1 cellular context compared by ENCODE assay signal in genomic region chr19:1103691-1104451, GRCh38.
A peak's percentile ranks its signal among the peaks of the same experiment; 100 is the strongest.
TF ChIP-seq lines count a peak whose summit lies in the region.

A gene with protein sequence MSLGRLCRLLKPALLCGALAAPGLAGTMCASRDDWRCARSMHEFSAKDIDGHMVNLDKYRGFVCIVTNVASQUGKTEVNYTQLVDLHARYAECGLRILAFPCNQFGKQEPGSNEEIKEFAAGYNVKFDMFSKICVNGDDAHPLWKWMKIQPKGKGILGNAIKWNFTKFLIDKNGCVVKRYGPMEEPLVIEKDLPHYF (plus strand): TSS chr19:1103994. CDS start chr19:1104044, 50 bp downstream.

TF ChIP-seq in GM12878, 131 proteins besides CTCF, POLR2A, EP300 and RAD21 (continued from another document and continues in another):
- peak; percentile 79 for TF ChIP-seq CHD2 (IDR thresholded peaks at IDR 0.05; ENCODE audit: borderline replicate concordance, low read depth, low read length)
- TF ChIP-seq NFXL1 (IDR thresholded peaks at IDR 0.05; ENCODE audit: borderline replicate concordance): no peak
- TF ChIP-seq RUNX3 (IDR thresholded peaks at IDR 0.05; ENCODE audit: low read length): peak; percentile 28; the same call in 1 of the 2 replicates
- TF ChIP-seq, protein P1, sequence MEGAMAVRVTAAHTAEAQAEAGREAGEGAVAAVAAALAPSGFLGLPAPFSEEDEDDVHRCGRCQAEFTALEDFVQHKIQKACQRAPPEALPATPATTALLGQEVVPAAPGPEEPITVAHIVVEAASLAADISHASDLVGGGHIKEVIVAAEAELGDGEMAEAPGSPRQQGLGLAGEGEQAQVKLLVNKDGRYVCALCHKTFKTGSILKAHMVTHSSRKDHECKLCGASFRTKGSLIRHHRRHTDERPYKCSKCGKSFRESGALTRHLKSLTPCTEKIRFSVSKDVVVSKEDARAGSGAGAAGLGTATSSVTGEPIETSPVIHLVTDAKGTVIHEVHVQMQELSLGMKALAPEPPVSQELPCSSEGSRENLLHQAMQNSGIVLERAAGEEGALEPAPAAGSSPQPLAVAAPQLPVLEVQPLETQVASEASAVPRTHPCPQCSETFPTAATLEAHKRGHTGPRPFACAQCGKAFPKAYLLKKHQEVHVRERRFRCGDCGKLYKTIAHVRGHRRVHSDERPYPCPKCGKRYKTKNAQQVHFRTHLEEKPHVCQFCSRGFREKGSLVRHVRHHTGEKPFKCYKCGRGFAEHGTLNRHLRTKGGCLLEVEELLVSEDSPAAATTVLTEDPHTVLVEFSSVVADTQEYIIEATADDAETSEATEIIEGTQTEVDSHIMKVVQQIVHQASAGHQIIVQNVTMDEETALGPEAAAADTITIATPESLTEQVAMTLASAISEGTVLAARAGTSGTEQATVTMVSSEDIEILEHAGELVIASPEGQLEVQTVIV (IDR thresholded peaks at IDR 0.05; ENCODE audit: borderline replicate concordance, partially characterized antibody): no peak
- TF ChIP-seq NRF1 (conservative IDR thresholded peaks at IDR 0.05; ENCODE audit: low read depth, low read length): peak; percentile 38; the same call in 1 of the 2 replicates
- no peak for TF ChIP-seq BMI1 (IDR thresholded peaks at IDR 0.05; ENCODE audit: borderline replicate concordance)
- TF ChIP-seq MYC (IDR thresholded peaks at IDR 0.05; ENCODE audit: insufficient read depth, insufficient read length, insufficient replicate concordance, low read length, severe bottlenecking): no peak
- TF ChIP-seq WRNIP1 (IDR thresholded peaks at IDR 0.05; ENCODE audit: borderline replicate concordance, low read depth, low read length): no peak
- no peak for TF ChIP-seq KDM1A (IDR thresholded peaks at IDR 0.05; ENCODE audit: borderline replicate concordance)
- peak; percentile 74 for TF ChIP-seq HDAC6 (IDR thresholded peaks at IDR 0.05; ENCODE audit: unreplicated experiment)
- peak; percentile 99 for TF ChIP-seq HDGF (IDR thresholded peaks at IDR 0.05)
- TF ChIP-seq ZSCAN29 (IDR thresholded peaks at IDR 0.05): 0 out of 2 replicates have a peak, but pooled peaks have one; percentile 23
- no peak for TF ChIP-seq ZNF384 (IDR thresholded peaks at IDR 0.05; ENCODE audit: borderline replicate concordance, low read depth, low read length)
- TF ChIP-seq NR2C2 (IDR thresholded peaks at IDR 0.05; ENCODE audit: borderline replicate concordance, control insufficient read depth, insufficient read length, low read depth): no peak
- TF ChIP-seq RAD51 (IDR thresholded peaks at IDR 0.05): no peak
- TF ChIP-seq KAT2A (conservative IDR thresholded peaks at IDR 0.05; ENCODE audit: control insufficient read depth, low read depth, low read length): no peak
- TF ChIP-seq SMC3 (IDR thresholded peaks at IDR 0.05; ENCODE audit: borderline replicate concordance, low read length): no peak
- no peak for TF ChIP-seq NBN (IDR thresholded peaks at IDR 0.05)
- peak; percentile 75 for TF ChIP-seq IRF3 (IDR thresholded peaks at IDR 0.05)
- TF ChIP-seq SIX5 (IDR thresholded peaks at IDR 0.05; ENCODE audit: low read depth, low read length, severe bottlenecking): no peak
- TF ChIP-seq ATF2 (IDR thresholded peaks at IDR 0.05; ENCODE audit: low read length): no peak
- no peak for TF ChIP-seq SRF (IDR thresholded peaks at IDR 0.05; ENCODE audit: low read depth in 2 of 2, low read length in 2 of 2)
- peak; percentile 85 for TF ChIP-seq SMAD5 (IDR thresholded peaks at IDR 0.05; ENCODE audit: low read depth)
- no peak for TF ChIP-seq SUZ12 (IDR thresholded peaks at IDR 0.05; ENCODE audit: unreplicated experiment)
- peak; percentile 92 for TF ChIP-seq POU2F2 (IDR thresholded peaks at IDR 0.05; ENCODE audit: borderline replicate concordance, low read depth, low read length)
- TF ChIP-seq JUND (IDR thresholded peaks at IDR 0.05; ENCODE audit: low read depth, low read length): no peak
- peak; percentile 88 for TF ChIP-seq RFX5 (IDR thresholded peaks at IDR 0.05; ENCODE audit: low read depth, low read length)
- TF ChIP-seq, protein P2, sequence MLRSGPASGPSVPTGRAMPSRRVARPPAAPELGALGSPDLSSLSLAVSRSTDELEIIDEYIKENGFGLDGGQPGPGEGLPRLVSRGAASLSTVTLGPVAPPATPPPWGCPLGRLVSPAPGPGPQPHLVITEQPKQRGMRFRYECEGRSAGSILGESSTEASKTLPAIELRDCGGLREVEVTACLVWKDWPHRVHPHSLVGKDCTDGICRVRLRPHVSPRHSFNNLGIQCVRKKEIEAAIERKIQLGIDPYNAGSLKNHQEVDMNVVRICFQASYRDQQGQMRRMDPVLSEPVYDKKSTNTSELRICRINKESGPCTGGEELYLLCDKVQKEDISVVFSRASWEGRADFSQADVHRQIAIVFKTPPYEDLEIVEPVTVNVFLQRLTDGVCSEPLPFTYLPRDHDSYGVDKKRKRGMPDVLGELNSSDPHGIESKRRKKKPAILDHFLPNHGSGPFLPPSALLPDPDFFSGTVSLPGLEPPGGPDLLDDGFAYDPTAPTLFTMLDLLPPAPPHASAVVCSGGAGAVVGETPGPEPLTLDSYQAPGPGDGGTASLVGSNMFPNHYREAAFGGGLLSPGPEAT (IDR thresholded peaks at IDR 0.05; ENCODE audit: low read depth): no peak
- TF ChIP-seq CEBPZ (IDR thresholded peaks at IDR 0.05; ENCODE audit: low read depth, low read length): no peak
- TF ChIP-seq TCF7 (IDR thresholded peaks at IDR 0.05; ENCODE audit: borderline replicate concordance): no peak
- TF ChIP-seq SMARCA5 (IDR thresholded peaks at IDR 0.05): peak; percentile 68
- no peak for TF ChIP-seq EGR1 (IDR thresholded peaks at IDR 0.05; ENCODE audit: borderline replicate concordance in 1 of 2, low read depth in 2 of 2, low read length in 2 of 2)
- TF ChIP-seq IKZF1 (conservative IDR thresholded peaks at IDR 0.05): peak; percentile 21; the same call in 1 of the 2 replicates
- TF ChIP-seq HDAC2 (IDR thresholded peaks at IDR 0.05): no peak
- no peak for TF ChIP-seq PRDM15 (CRISPR knock-in tag; IDR thresholded peaks at IDR 0.05)
- no peak for TF ChIP-seq CHD1 (IDR thresholded peaks at IDR 0.05; ENCODE audit: low read depth, low read length)
- peak; percentile 58; the same call in 1 of the 2 replicates for TF ChIP-seq ZNF207 (IDR thresholded peaks at IDR 0.05; ENCODE audit: borderline replicate concordance)
- peak; percentile 76 for TF ChIP-seq TAF1 (IDR thresholded peaks at IDR 0.05; ENCODE audit: borderline replicate concordance, low read depth, low read length)
- TF ChIP-seq, protein P3, sequence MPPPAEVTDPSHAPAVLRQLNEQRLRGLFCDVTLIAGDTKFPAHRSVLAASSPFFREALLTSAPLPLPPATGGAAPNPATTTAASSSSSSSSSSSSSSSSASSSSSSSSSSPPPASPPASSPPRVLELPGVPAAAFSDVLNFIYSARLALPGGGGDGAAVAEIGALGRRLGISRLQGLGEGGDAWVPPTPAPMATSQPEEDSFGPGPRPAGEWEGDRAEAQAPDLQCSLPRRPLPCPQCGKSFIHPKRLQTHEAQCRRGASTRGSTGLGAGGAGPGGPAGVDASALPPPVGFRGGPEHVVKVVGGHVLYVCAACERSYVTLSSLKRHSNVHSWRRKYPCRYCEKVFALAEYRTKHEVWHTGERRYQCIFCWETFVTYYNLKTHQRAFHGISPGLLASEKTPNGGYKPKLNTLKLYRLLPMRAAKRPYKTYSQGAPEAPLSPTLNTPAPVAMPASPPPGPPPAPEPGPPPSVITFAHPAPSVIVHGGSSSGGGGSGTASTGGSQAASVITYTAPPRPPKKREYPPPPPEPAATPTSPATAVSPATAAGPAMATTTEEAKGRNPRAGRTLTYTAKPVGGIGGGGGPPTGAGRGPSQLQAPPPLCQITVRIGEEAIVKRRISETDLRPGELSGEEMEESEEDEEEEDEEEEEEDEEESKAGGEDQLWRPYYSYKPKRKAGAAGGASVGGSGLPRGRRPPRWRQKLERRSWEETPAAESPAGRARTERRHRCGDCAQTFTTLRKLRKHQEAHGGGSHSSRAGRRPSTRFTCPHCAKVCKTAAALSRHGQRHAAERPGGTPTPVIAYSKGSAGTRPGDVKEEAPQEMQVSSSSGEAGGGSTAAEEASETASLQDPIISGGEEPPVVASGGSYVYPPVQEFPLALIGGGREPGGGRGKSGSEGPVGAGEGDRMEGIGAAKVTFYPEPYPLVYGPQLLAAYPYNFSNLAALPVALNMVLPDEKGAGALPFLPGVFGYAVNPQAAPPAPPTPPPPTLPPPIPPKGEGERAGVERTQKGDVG (CRISPR knock-in tag; IDR thresholded peaks at IDR 0.05): no peak
- no peak for TF ChIP-seq IRF4 (IDR thresholded peaks at IDR 0.05; ENCODE audit: low read depth, low read length)
